In genomic region chr10:62614389-62615157, GRCh38 we compare ENCODE assay signal across 8 cellular contexts.
A peak's percentile ranks its signal among the peaks of the same experiment; 100 is the strongest.
DNase-seq lines count a peak whose midpoint lies in the region; ATAC-seq lines count a peak whose summit lies in the region.

No MANE protein-coding gene starts in this region.

- DNase-seq in activated T-cell treated with anti-CD3 and anti-CD28 coated beads for 48 hours (ENCODE audit: low read depth) (peak; percentile 25), activated T-cell treated with anti-CD3 and anti-CD28 coated beads for 4 hours (no peak), dermis blood vessel endothelial cell (no peak), NCI-H128 (lab: John Stamatoyannopoulos, UW; ENCODE audit: unreplicated experiment) (no peak), posterior vena cava (ENCODE audit: low spot score) (no peak)
- DNase-seq in activated T-cell treated with anti-CD3 and anti-CD28 coated beads, Interleukin-2, amount 50 U/mL, for 48 hours: peak; percentile 74 to 77
- peak; percentile 35 to 60 for DNase-seq in stimulated activated CD8-positive, alpha-beta memory T cell treated with anti-CD3 and anti-CD28 coated beads, Interleukin-7, amount 100 ng/mL, for 48 hours (ENCODE audit: extremely low read depth in 1 of 2, low read depth in 1 of 2)

- peak; percentile 56 for ATAC-seq in HG03045 (IDR thresholded peaks at IDR 0.05; ENCODE audit: unreplicated experiment)

- intact Hi-C loops in posterior vena cava (cut with DNase I): no loop called here

Comparison
In these comparisons a context has a peak if more than half of its experiments do, and no peak if none do; other contexts are left out.
1. DNase-seq: peak in activated T-cell treated with anti-CD3 and anti-CD28 coated beads for 48 hours (single experiment), activated T-cell treated with anti-CD3 and anti-CD28 coated beads, Interleukin-2, amount 50 U/mL, for 48 hours (2 of 2) and stimulated activated CD8-positive, alpha-beta memory T cell treated with anti-CD3 and anti-CD28 coated beads, Interleukin-7, amount 100 ng/mL, for 48 hours (2 of 2); none in activated T-cell treated with anti-CD3 and anti-CD28 coated beads for 4 hours (single experiment), dermis blood vessel endothelial cell (single experiment), NCI-H128 (single experiment) and posterior vena cava (single experiment).